ENCODE assay signal across 8 cellular contexts in the genomic region with DNA sequence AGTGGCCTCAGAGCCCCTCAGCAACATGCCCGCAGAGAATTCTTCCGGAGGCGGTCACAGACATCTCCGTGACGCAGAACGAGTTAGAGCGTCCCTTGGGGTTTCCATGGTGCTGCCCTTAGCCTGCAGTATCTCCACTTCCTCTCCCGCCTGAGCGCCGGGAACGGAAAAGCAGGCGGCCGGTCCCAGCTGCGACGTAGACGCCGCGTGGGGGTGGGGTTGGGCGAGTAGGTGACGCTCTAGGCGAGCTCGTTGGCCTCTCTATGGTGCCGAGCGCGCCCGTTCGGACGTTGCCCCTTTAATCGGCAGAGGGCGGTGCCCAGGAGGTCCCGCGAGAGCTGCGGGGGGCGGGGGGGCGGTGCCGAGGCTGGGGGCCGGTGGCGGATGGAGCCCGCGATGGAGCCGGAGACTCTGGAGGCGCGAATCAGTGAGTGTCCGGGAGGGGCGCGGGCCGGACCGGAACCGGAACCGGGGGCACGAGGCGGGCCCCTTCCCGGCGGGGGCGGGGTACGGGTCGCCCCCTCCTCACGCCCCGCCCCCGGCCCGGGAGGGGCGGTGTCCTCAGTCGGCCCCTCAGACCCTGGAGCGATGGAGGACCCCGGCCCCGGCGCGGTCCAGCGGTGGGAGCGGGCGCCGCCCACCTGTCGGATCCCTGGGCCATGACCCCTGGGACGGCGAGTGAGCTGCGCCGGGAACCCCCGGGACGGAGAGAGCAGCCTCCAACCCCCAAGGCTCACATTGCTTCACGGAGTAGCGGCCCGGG. TPM values are rescaled to one million over a fixed set of nuclear protein-coding genes. Genes with fewer than 3 reads are reported as not detected.
A peak's percentile ranks its signal among the peaks of the same experiment; 100 is the strongest.
DNase-seq lines count a peak whose midpoint lies in the region; TF ChIP-seq lines count a peak whose summit lies in the region.

A gene with protein sequence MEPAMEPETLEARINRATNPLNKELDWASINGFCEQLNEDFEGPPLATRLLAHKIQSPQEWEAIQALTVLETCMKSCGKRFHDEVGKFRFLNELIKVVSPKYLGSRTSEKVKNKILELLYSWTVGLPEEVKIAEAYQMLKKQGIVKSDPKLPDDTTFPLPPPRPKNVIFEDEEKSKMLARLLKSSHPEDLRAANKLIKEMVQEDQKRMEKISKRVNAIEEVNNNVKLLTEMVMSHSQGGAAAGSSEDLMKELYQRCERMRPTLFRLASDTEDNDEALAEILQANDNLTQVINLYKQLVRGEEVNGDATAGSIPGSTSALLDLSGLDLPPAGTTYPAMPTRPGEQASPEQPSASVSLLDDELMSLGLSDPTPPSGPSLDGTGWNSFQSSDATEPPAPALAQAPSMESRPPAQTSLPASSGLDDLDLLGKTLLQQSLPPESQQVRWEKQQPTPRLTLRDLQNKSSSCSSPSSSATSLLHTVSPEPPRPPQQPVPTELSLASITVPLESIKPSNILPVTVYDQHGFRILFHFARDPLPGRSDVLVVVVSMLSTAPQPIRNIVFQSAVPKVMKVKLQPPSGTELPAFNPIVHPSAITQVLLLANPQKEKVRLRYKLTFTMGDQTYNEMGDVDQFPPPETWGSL (plus strand): TSS at position 358 of the 763 bp plus-strand sequence. CDS start 27 bp downstream, at position 385.

- H3K9me3 ChIP-seq in SJSA1 (replicated peaks) (no peaks in the 10 kb centered on the region), neural progenitor cell (ENCODE audit: low read depth) (no peaks in the 10 kb centered on the region), stomach smooth muscle (ENCODE audit: control insufficient read depth in 2 of 2, low read length in 2 of 2) (no peaks in the 10 kb centered on the region)

- peaks cover 23% of the 10 kb centered on the region for H3K79me2 ChIP-seq in neural progenitor cell (ENCODE audit: low read depth)

- peaks cover 12% of the 10 kb centered on the region for H4K20me1 ChIP-seq in neural progenitor cell (ENCODE audit: low read depth)

- TF ChIP-seq CTCF in foreskin fibroblast (IDR thresholded peaks at IDR 0.05; ENCODE audit: low read depth, low read length) (no peak), neural progenitor cell (IDR thresholded peaks at IDR 0.05) (no peak)

- peaks cover 21% of the 10 kb centered on the region for H3K4me1 Mint-ChIP-seq in neural progenitor cell

- POLR2A ChIA-PET in HEK293T (lab: Yijun Ruan, JAX), result interaction anchor here (0.5 to 4.1 kb wide), 34 partner anchors 9 to 199 kb away, joined by 3 to 37 read pairs (median 5); partner anchors contain the start of genes CDC42EP1, GCAT, LGALS1 and LGALS2

- H3K27ac Mint-ChIP-seq in neural progenitor cell, result peak within 1 kb of the TSS; percentile 95

- peak within 1 kb of the TSS; percentile 76 for H3K9ac ChIP-seq in neural progenitor cell
- H3K9ac ChIP-seq in stomach smooth muscle (ENCODE audit: low read length in 2 of 2), result peak within 1 kb of the TSS; percentile 87 to 94

- H3K4me3 ChIP-seq in SJSA1 (peak within 1 kb of the TSS; percentile 84), foreskin fibroblast (ENCODE audit: low read depth in 1 of 2, low read length in 2 of 2) (peak within 1 kb of the TSS; percentile 78 to 88), neural progenitor cell (peak within 1 kb of the TSS; percentile 95), stomach smooth muscle (ENCODE audit: low read length in 2 of 2) (peak within 1 kb of the TSS; percentile 81 to 90)

- peak within 1 kb of the TSS; percentile 71 for H2AFZ ChIP-seq in neural progenitor cell (replicated peaks)

- peak within 1 kb of the TSS; percentile 97 for H3K4me3 Mint-ChIP-seq in neural progenitor cell

- H3K36me3 ChIP-seq in SJSA1 (no peaks in the 10 kb centered on the region), neural progenitor cell (no peaks in the 10 kb centered on the region), stomach smooth muscle (ENCODE audit: control insufficient read depth in 2 of 2, insufficient read depth in 2 of 2, low read length in 2 of 2) (peaks cover 0 to 2% of the 10 kb centered on the region in 2 donors)

- DNase-seq in GF-D8 (lab: John Stamatoyannopoulos, UW) (peak; percentile 93), HEK293T (ENCODE audit: extremely low spot score) (peak; percentile 98), MV-4-11 (lab: John Stamatoyannopoulos, UW) (peak; percentile 99), SJSA1 (ENCODE audit: low read depth in 1 of 2, low spot score in 2 of 2) (peak; percentile 94 to 98), foreskin fibroblast (peak; percentile 96 to 99), neural progenitor cell (ENCODE audit: low spot score) (peak; percentile 97)
- DNase-seq in activated naive CD4-positive, alpha-beta T cell (lab: John Stamatoyannopoulos, UW), result peak; percentile 90 to 94 (median 92)

- H3K27ac ChIP-seq in SJSA1 (peak within 1 kb of the TSS; percentile 88), neural progenitor cell (peak within 1 kb of the TSS; percentile 92), stomach smooth muscle (ENCODE audit: low read length) (peak within 1 kb of the TSS; percentile 96)

- peak within 1 kb of the TSS; percentile 98 for H3K4me2 ChIP-seq in neural progenitor cell

- no peaks in the 10 kb centered on the region for H3K36me3 Mint-ChIP-seq in neural progenitor cell

- H3K9me3 Mint-ChIP-seq in neural progenitor cell, result no peaks in the 10 kb centered on the region

- CTCF ChIA-PET in HEK293T (lab: Yijun Ruan, JAX), result interaction anchor here (1.0 to 7.1 kb wide), 3 partner anchors 11 to 23 kb away, joined by 3 to 47 read pairs (median 6); no protein-coding TSS in a partner anchor

- H3K27me3 Mint-ChIP-seq in neural progenitor cell (ENCODE audit: insufficient read depth, low read depth), result peaks cover 21% of the 10 kb centered on the region

- H3K27me3 ChIP-seq in SJSA1 (replicated peaks) (0 out of 2 replicates have a peak, but pooled peaks cover 5% of the 10 kb centered on the region), neural progenitor cell (no peaks in the 10 kb centered on the region), stomach smooth muscle (ENCODE audit: control insufficient read depth in 1 of 2, insufficient read depth in 2 of 2, low read length in 2 of 2) (peaks cover 0 to 6% of the 10 kb centered on the region in 2 donors)

- H3K4me1 ChIP-seq in SJSA1 (replicated peaks) (peaks cover 15% of the 10 kb centered on the region), neural progenitor cell (peaks cover 9% of the 10 kb centered on the region), stomach smooth muscle (ENCODE audit: control insufficient read depth, insufficient read depth, low read length) (peaks cover 35% of the 10 kb centered on the region)

- peaks cover 27% of the 10 kb centered on the region for H3F3A ChIP-seq in neural progenitor cell (ENCODE audit: low read depth)

TF ChIP-seq in HEK293T, 16 proteins besides CTCF, POLR2A, EP300 and RAD21:
- TF ChIP-seq SP1 (IDR thresholded peaks at IDR 0.05), result no peak
- TF ChIP-seq HDGF (IDR thresholded peaks at IDR 0.05; ENCODE audit: borderline replicate concordance), result no peak
- no peak for TF ChIP-seq ZNF384 (IDR thresholded peaks at IDR 0.05)
- TF ChIP-seq CTBP1 (IDR thresholded peaks at IDR 0.05; ENCODE audit: borderline replicate concordance), result no peak
- TF ChIP-seq, protein P1, sequence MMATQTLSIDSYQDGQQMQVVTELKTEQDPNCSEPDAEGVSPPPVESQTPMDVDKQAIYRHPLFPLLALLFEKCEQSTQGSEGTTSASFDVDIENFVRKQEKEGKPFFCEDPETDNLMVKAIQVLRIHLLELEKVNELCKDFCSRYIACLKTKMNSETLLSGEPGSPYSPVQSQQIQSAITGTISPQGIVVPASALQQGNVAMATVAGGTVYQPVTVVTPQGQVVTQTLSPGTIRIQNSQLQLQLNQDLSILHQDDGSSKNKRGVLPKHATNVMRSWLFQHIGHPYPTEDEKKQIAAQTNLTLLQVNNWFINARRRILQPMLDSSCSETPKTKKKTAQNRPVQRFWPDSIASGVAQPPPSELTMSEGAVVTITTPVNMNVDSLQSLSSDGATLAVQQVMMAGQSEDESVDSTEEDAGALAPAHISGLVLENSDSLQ (IDR thresholded peaks at IDR 0.05), result no peak
- TF ChIP-seq FOXM1 (IDR thresholded peaks at IDR 0.05; ENCODE audit: borderline replicate concordance), result peak; percentile 93
- TF ChIP-seq ARNT (IDR thresholded peaks at IDR 0.05), result no peak
- peak; percentile 84 for TF ChIP-seq L3MBTL2 (conservative IDR thresholded peaks at IDR 0.05)
- no peak for TF ChIP-seq TARDBP (IDR thresholded peaks at IDR 0.05)
- TF ChIP-seq BHLHE40 (IDR thresholded peaks at IDR 0.05; ENCODE audit: borderline replicate concordance), result no peak
- no peak for TF ChIP-seq FOXK2 (IDR thresholded peaks at IDR 0.05)
- no peak for TF ChIP-seq NFRKB (IDR thresholded peaks at IDR 0.05)
- TF ChIP-seq ELF4 (IDR thresholded peaks at IDR 0.05), result 0 out of 2 replicates have a peak, but pooled peaks have one; percentile 77
- TF ChIP-seq LEF1 (IDR thresholded peaks at IDR 0.05; ENCODE audit: borderline replicate concordance), result no peak
- TF ChIP-seq FOXA1 (IDR thresholded peaks at IDR 0.05), result no peak
- TF ChIP-seq SUZ12 (IDR thresholded peaks at IDR 0.05), result no peak

RNA-seq across cellular contexts. Expression of the gene that starts here (rescaled TPM):
- 22.6 and 34.9 TPM in 2 replicates for total RNA-seq in SJSA1 (2014; rRNA removed; shearing (Covaris generic))
- 62.3 and 71.7 TPM in 2 replicates for total RNA-seq in neural progenitor cell (ENCODE audit: low replicate concordance)

Comparison
In these comparisons a context has a peak if more than half of its experiments do, and no peak if none do; other contexts are left out.
1. Peak in every context shown above with its lines: DNase-seq, H3K4me3 ChIP-seq and H3K27ac ChIP-seq.